8 cellular contexts compared by ENCODE assay signal in genomic region chr17:1111599-1112443, GRCh38.
DNase-seq lines count a peak whose midpoint lies in the region; ATAC-seq and TF ChIP-seq lines count a peak whose summit lies in the region.

No MANE protein-coding gene starts in this region.

- H3K9me3 Mint-ChIP-seq in CD4-positive, CD25-positive, alpha-beta regulatory T cell, result peaks cover 0 to 3% (median 0%) of the 10 kb centered on the region in 7 donors
- H3K9me3 Mint-ChIP-seq in MCF 10A (ENCODE audit: unreplicated experiment) (no peaks in the 10 kb centered on the region), nephron (no peaks in the 10 kb centered on the region)

- no peak for TF ChIP-seq CTCF in MCF 10A (IDR thresholded peaks at IDR 0.05; ENCODE audit: unreplicated experiment)
- no peak for TF ChIP-seq CTCF in nephron (IDR thresholded peaks at IDR 0.05; ENCODE audit: unreplicated experiment in 3 of 3)

- intact Hi-C loops in MCF 10A (cut with micrococcal nuclease), result loop anchor here (2.0 kb wide), 1 partner anchor 51 kb away; no protein-coding TSS in a partner anchor

- H3K27me3 Mint-ChIP-seq in CD4-positive, CD25-positive, alpha-beta regulatory T cell, result no peaks in the 10 kb centered on the region
- no peaks in the 10 kb centered on the region for H3K27me3 Mint-ChIP-seq in MCF 10A (ENCODE audit: insufficient read depth, unreplicated experiment)
- no peaks in the 10 kb centered on the region for H3K27me3 Mint-ChIP-seq in nephron (ENCODE audit: low read depth)

- peaks cover under 1% of the 10 kb centered on the region for H3K36me3 Mint-ChIP-seq in CD4-positive, CD25-positive, alpha-beta regulatory T cell
- H3K36me3 Mint-ChIP-seq in MCF 10A (ENCODE audit: insufficient read depth, unreplicated experiment), result no peaks in the 10 kb centered on the region
- no peaks in the 10 kb centered on the region for H3K36me3 Mint-ChIP-seq in nephron (ENCODE audit: low read depth)

- CTCF ChIA-PET in MCF 10A (lab: Yijun Ruan, JAX), result interaction anchor here (0.8 to 1.1 kb wide), 2 partner anchors 11 to 36 kb away, joined by 3 read pairs; no protein-coding TSS in a partner anchor

- H3K36me3 ChIP-seq in CD4-positive, CD25-positive, alpha-beta regulatory T cell (ENCODE audit: control insufficient read depth, insufficient read depth, low read length), result no peaks in the 10 kb centered on the region

- ATAC-seq in CD4-positive, CD25-positive, alpha-beta regulatory T cell (ENCODE audit: low read depth in 2 of 2), result no peak
- ATAC-seq in left lobe of liver, result no peak
- no peak for ATAC-seq in GM18505 (IDR thresholded peaks at IDR 0.05; ENCODE audit: unreplicated experiment)

- DNase-seq in CD4-positive, CD25-positive, alpha-beta regulatory T cell, result no peak
- DNase-seq in NCI-H1092 (lab: John Stamatoyannopoulos, UW), result peak; percentile 21
- DNase-seq in MCF 10A (ENCODE audit: unreplicated experiment), result no peak
- no peak for DNase-seq in ecto neural progenitor cell (ENCODE audit: low spot score)
- no peak for DNase-seq in left lobe of liver (ENCODE audit: low spot score)
- no peak for DNase-seq in activated CD8-positive, alpha-beta memory T cell treated with anti-CD3 and anti-CD28 coated beads for 24 hours

- peak overlapping the region; percentile 69 to 93 (median 75) for H3K27ac Mint-ChIP-seq in CD4-positive, CD25-positive, alpha-beta regulatory T cell
- H3K27ac Mint-ChIP-seq in MCF 10A (ENCODE audit: low read depth, unreplicated experiment) (peak overlapping the region; percentile 91), nephron (peak overlapping the region; percentile 81 to 94 (median 86))

- H3K4me1 Mint-ChIP-seq in CD4-positive, CD25-positive, alpha-beta regulatory T cell, result peaks cover 0 to 53% (median 28%) of the 10 kb centered on the region in 4 donors
- H3K4me1 Mint-ChIP-seq in MCF 10A (ENCODE audit: insufficient read depth, unreplicated experiment), result peaks cover 41% of the 10 kb centered on the region
- peaks cover 33% of the 10 kb centered on the region for H3K4me1 Mint-ChIP-seq in nephron

- no TSS peak for BruUV-seq in MCF 10A (replicated peaks; lab: Mats Ljungman, UMichigan)

- no peak overlapping the region for H3K27ac ChIP-seq in CD4-positive, CD25-positive, alpha-beta regulatory T cell (ENCODE audit: insufficient read depth, low read length, poor library complexity, severe bottlenecking)

- POLR2A ChIA-PET in MCF 10A (lab: Yijun Ruan, JAX), result interaction anchor here (0.6 to 0.9 kb wide), 2 partner anchors 30 to 228 kb away, joined by 3 read pairs; no protein-coding TSS in a partner anchor

- H3K9me3 ChIP-seq in CD4-positive, CD25-positive, alpha-beta regulatory T cell (ENCODE audit: control insufficient read depth in 2 of 2, low read length in 2 of 2), result no peaks in the 10 kb centered on the region

- no peaks in the 10 kb centered on the region for H3K27me3 ChIP-seq in CD4-positive, CD25-positive, alpha-beta regulatory T cell (ENCODE audit: control insufficient read depth, insufficient read depth, low read length)

- H3K4me3 Mint-ChIP-seq in CD4-positive, CD25-positive, alpha-beta regulatory T cell, result peak overlapping the region; percentile 72 to 92 (median 82)
- H3K4me3 Mint-ChIP-seq in MCF 10A (ENCODE audit: unreplicated experiment) (peak overlapping the region; percentile 80), nephron (peak overlapping the region; percentile 72 to 84 (median 84))

- TF ChIP-seq POLR2A in GM18505 (IDR thresholded peaks at IDR 0.05; ENCODE audit: borderline replicate concordance, extremely low read depth, insufficient read depth, insufficient read length), result no peak

- H3K4me3 ChIP-seq in CD4-positive, CD25-positive, alpha-beta regulatory T cell (ENCODE audit: low read depth, low read length), result no peak overlapping the region

- peaks cover 39% of the 10 kb centered on the region for H3K4me1 ChIP-seq in CD4-positive, CD25-positive, alpha-beta regulatory T cell (ENCODE audit: control insufficient read depth, insufficient read depth, low read length, poor library complexity, severe bottlenecking)
